Comparison of ENCODE assay signal across 1 cellular context in the genomic region with DNA sequence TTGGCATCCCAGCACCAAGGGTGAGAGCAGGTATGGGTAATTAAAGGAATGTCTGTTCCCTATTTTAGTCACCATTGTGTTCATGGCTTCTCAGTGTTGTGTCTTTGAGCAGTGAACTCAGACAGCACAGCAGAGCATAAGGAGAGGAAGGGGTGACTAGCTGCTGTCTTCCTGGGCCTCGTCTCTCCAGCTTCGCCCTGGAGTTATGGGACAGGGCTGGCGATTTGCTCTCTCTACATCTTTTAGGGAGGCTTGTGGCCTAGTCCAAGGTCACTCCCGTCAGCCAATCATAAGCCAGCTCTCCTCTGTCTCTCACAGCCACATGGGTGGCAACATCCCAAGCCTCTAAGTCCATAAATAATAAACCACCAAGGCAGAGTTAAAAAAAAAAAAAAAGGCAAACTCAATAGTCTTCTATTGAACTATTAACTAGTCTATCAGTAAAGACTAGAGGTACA.
TF ChIP-seq lines count a peak whose summit lies in the region.

No MANE protein-coding gene starts in this region.

TF ChIP-seq in H1, 55 proteins besides CTCF, POLR2A, EP300 and RAD21:
- TF ChIP-seq CBX8 (IDR thresholded peaks at IDR 0.05; ENCODE audit: borderline replicate concordance, low read depth, low read length), result no peak
- TF ChIP-seq YY1 (IDR thresholded peaks at IDR 0.05; ENCODE audit: low read depth, low read length), result no peak
- TF ChIP-seq SIN3A (conservative IDR thresholded peaks at IDR 0.05 in 1 of 2, IDR thresholded peaks at IDR 0.05 in 1 of 2; ENCODE audit: low read depth in 1 of 2, low read length in 2 of 2), result no peak
- no peak for TF ChIP-seq KDM5A (IDR thresholded peaks at IDR 0.05; ENCODE audit: low read length)
- no peak for TF ChIP-seq JUND (IDR thresholded peaks at IDR 0.05; ENCODE audit: low read length)
- no peak for TF ChIP-seq SP2 (IDR thresholded peaks at IDR 0.05; ENCODE audit: low read length)
- TF ChIP-seq CEBPB (IDR thresholded peaks at IDR 0.05; ENCODE audit: low read depth, low read length), result no peak
- TF ChIP-seq CTBP2 (IDR thresholded peaks at IDR 0.05; ENCODE audit: borderline replicate concordance, insufficient read depth, insufficient read length, low read length), result no peak
- TF ChIP-seq BRCA1 (IDR thresholded peaks at IDR 0.05; ENCODE audit: low read depth, low read length), result no peak
- no peak for TF ChIP-seq SRF (IDR thresholded peaks at IDR 0.05; ENCODE audit: low read depth, low read length)
- TF ChIP-seq HDAC6 (IDR thresholded peaks at IDR 0.05; ENCODE audit: low read depth, low read length), result no peak
- no peak for TF ChIP-seq RFX5 (IDR thresholded peaks at IDR 0.05; ENCODE audit: borderline replicate concordance, low read depth, low read length)
